9 cellular contexts compared by ENCODE assay signal in the genomic region with DNA sequence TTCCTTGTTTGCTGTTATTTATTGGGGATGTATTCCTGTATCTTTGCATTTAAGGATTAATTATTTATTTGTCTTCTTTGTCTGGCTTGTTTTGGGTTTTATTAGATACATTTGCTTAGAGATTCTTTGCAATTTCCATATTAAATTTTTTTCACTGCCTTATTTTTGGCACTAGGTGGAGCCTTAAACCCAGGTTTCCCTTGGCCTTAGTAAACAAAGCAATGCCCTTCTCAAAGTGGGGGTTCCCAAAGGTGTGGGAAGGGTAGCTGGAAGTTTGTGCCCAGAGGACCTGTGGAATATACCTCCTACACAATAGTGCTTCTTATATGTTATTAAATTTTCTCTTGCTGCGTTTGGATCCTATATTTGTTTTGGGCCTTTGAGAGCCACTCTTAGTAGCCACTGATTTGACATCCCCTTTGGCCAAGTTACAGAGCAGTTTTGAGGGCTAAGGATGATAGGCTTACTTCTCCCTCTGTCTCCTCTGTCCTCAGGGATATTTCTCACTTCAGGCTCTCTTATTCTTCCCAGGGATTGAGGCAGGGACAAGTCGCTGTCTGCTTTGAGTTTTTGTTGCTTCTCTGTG.
DNase-seq lines count a peak whose midpoint lies in the region; ATAC-seq and TF ChIP-seq lines count a peak whose summit lies in the region.
"Had no signal": no experiment of that assay in that cellular context is flagged by ENCODE, and none has a peak within 500 bp of the region (broad histone marks: within the 10 kb centered on the region; RNA-seq: fewer than 3 reads in every experiment).

No MANE protein-coding gene starts in this region.

- intact Hi-C loops in thyroid gland (cut with DNase I) = loop anchor here (2.0 kb wide), 1 partner anchor 213 kb away; no protein-coding TSS in a partner anchor

- peak; percentile 76 for TF ChIP-seq CTCF in LNCAP (IDR thresholded peaks at IDR 0.05)
- TF ChIP-seq CTCF in thyroid gland (IDR thresholded peaks at IDR 0.05) = peak; percentile 32 to 81 (median 62)

- WGBS in thyroid gland, 2 donors = 47 to 53% methylated on average over 2 of the region's 2 CpGs

- H3K9me3 ChIP-seq in thyroid gland = no peaks in the 10 kb centered on the region

- H3K4me3 ChIP-seq in thyroid gland (replicated peaks in 1 of 3) = no peak overlapping the region

- H3K9me3 Mint-ChIP-seq in activated CD4-positive, alpha-beta T cell treated with anti-CD3 and anti-CD28 coated beads, Interleukin-2, amount 10 ng/mL, durations not matched to agents 7 days and 5 days = no peaks in the 10 kb centered on the region
- H3K9me3 Mint-ChIP-seq in activated CD8-positive, alpha-beta T cell treated with anti-CD3 and anti-CD28 coated beads, Interleukin-2, amount 10 ng/mL, durations not matched to agents 7 days and 5 days (ENCODE audit: insufficient read depth) = no peaks in the 10 kb centered on the region
- H3K9me3 Mint-ChIP-seq: activated naive CD4-positive, alpha-beta T cell treated with anti-CD3 and anti-CD28 coated beads, Interleukin-2, amount 50 U/mL, for 24 hours had no signal

- no peak for TF ChIP-seq POLR2A in thyroid gland (IDR thresholded peaks at IDR 0.05)

- POLR2A ChIA-PET in activated CD4-positive, alpha-beta T cell treated with anti-CD3 and anti-CD28 coated beads, Interleukin-2, amount 10 ng/mL, durations not matched to agents 7 days and 5 days (lab: Charles Lee) = no interaction called here
- POLR2A ChIA-PET in activated CD8-positive, alpha-beta T cell treated with anti-CD3 and anti-CD28 coated beads, Interleukin-2, amount 10 ng/mL, durations not matched to agents 7 days and 5 days (lab: Charles Lee) = no interaction called here

- H3K4me3 Mint-ChIP-seq in activated CD4-positive, alpha-beta T cell treated with anti-CD3 and anti-CD28 coated beads, Interleukin-2, amount 10 ng/mL, durations not matched to agents 7 days and 5 days = no peak overlapping the region
- H3K4me3 Mint-ChIP-seq in activated CD8-positive, alpha-beta T cell treated with anti-CD3 and anti-CD28 coated beads, Interleukin-2, amount 10 ng/mL, durations not matched to agents 7 days and 5 days = no peak overlapping the region
- H3K4me3 Mint-ChIP-seq: activated naive CD4-positive, alpha-beta T cell treated with anti-CD3 and anti-CD28 coated beads, Interleukin-2, amount 50 U/mL, for 24 hours had no signal

- H3K27me3 ChIP-seq in thyroid gland = no peaks in the 10 kb centered on the region

- H3K27ac Mint-ChIP-seq in activated CD4-positive, alpha-beta T cell treated with anti-CD3 and anti-CD28 coated beads, Interleukin-2, amount 10 ng/mL, durations not matched to agents 7 days and 5 days = peak overlapping the region; percentile 7
- H3K27ac Mint-ChIP-seq in activated CD8-positive, alpha-beta T cell treated with anti-CD3 and anti-CD28 coated beads, Interleukin-2, amount 10 ng/mL, durations not matched to agents 7 days and 5 days = no peak overlapping the region
- H3K27ac Mint-ChIP-seq: activated naive CD4-positive, alpha-beta T cell treated with anti-CD3 and anti-CD28 coated beads, Interleukin-2, amount 50 U/mL, for 24 hours had no signal

- H3K27me3 Mint-ChIP-seq in activated CD4-positive, alpha-beta T cell treated with anti-CD3 and anti-CD28 coated beads, Interleukin-2, amount 10 ng/mL, durations not matched to agents 7 days and 5 days = no peaks in the 10 kb centered on the region
- H3K27me3 Mint-ChIP-seq in activated CD8-positive, alpha-beta T cell treated with anti-CD3 and anti-CD28 coated beads, Interleukin-2, amount 10 ng/mL, durations not matched to agents 7 days and 5 days (ENCODE audit: low read depth) = no peaks in the 10 kb centered on the region
- H3K27me3 Mint-ChIP-seq: activated naive CD4-positive, alpha-beta T cell treated with anti-CD3 and anti-CD28 coated beads, Interleukin-2, amount 50 U/mL, for 24 hours had no signal

- H3K4me1 ChIP-seq in thyroid gland = no peaks in the 10 kb centered on the region

- H3K36me3 ChIP-seq in thyroid gland = no peaks in the 10 kb centered on the region

- H3K27ac ChIP-seq in thyroid gland = no peak overlapping the region

- no peaks in the 10 kb centered on the region for H3K36me3 Mint-ChIP-seq in activated CD4-positive, alpha-beta T cell treated with anti-CD3 and anti-CD28 coated beads, Interleukin-2, amount 10 ng/mL, durations not matched to agents 7 days and 5 days (ENCODE audit: low read depth)
- no peaks in the 10 kb centered on the region for H3K36me3 Mint-ChIP-seq in activated CD8-positive, alpha-beta T cell treated with anti-CD3 and anti-CD28 coated beads, Interleukin-2, amount 10 ng/mL, durations not matched to agents 7 days and 5 days (ENCODE audit: low read depth)
- H3K36me3 Mint-ChIP-seq: activated naive CD4-positive, alpha-beta T cell treated with anti-CD3 and anti-CD28 coated beads, Interleukin-2, amount 50 U/mL, for 24 hours had no signal

- CTCF ChIA-PET in activated CD4-positive, alpha-beta T cell treated with anti-CD3 and anti-CD28 coated beads, Interleukin-2, amount 10 ng/mL, durations not matched to agents 7 days and 5 days (lab: Charles Lee) = no interaction called here
- CTCF ChIA-PET in activated CD8-positive, alpha-beta T cell treated with anti-CD3 and anti-CD28 coated beads, Interleukin-2, amount 10 ng/mL, durations not matched to agents 7 days and 5 days (lab: Charles Lee) = interaction anchor here (0.7 to 1.5 kb wide), 3 partner anchors 206 to 342 kb away, joined by 3 to 8 read pairs (median 3); no protein-coding TSS in a partner anchor

- no peaks in the 10 kb centered on the region for H3K4me1 Mint-ChIP-seq in activated CD4-positive, alpha-beta T cell treated with anti-CD3 and anti-CD28 coated beads, Interleukin-2, amount 10 ng/mL, durations not matched to agents 7 days and 5 days
- H3K4me1 Mint-ChIP-seq in activated CD8-positive, alpha-beta T cell treated with anti-CD3 and anti-CD28 coated beads, Interleukin-2, amount 10 ng/mL, durations not matched to agents 7 days and 5 days (ENCODE audit: low read depth) = no peaks in the 10 kb centered on the region
- H3K4me1 Mint-ChIP-seq: activated naive CD4-positive, alpha-beta T cell treated with anti-CD3 and anti-CD28 coated beads, Interleukin-2, amount 50 U/mL, for 24 hours had no signal

- DNase-seq in activated CD4-positive, alpha-beta T cell treated with anti-CD3 and anti-CD28 coated beads, Interleukin-2, amount 10 ng/mL, durations not matched to agents 7 days and 5 days = peak; percentile 25
- DNase-seq in activated CD4-positive, alpha-beta T cell treated with anti-CD3 and anti-CD28 coated beads for 48 hours = no peak
- no peak for DNase-seq in activated CD8-positive, alpha-beta T cell treated with anti-CD3 and anti-CD28 coated beads, Interleukin-2, amount 10 ng/mL, durations not matched to agents 7 days and 5 days
- peak; percentile 41 for DNase-seq in iPS-NIHi11 (ENCODE audit: low spot score)
- DNase-seq in thyroid gland = no peak
- DNase-seq in activated CD8-positive, alpha-beta memory T cell treated with anti-CD3 and anti-CD28 coated beads, Interleukin-2, amount 50 U/mL, for 48 hours = no peak

- ATAC-seq in activated CD8-positive, alpha-beta T cell treated with anti-CD3 and anti-CD28 coated beads, Interleukin-2, amount 10 ng/mL, durations not matched to agents 7 days and 5 days = peak; percentile 39
- ATAC-seq in GM18520 (IDR thresholded peaks at IDR 0.05; ENCODE audit: unreplicated experiment) = no peak

Comparison
In these comparisons a context has a peak if more than half of its experiments do, and no peak if none do; other contexts are left out.
1. DNase-seq: peak in activated CD4-positive, alpha-beta T cell treated with anti-CD3 and anti-CD28 coated beads, Interleukin-2, amount 10 ng/mL, durations not matched to agents 7 days and 5 days (single experiment) and iPS-NIHi11 (single experiment); none in activated CD4-positive, alpha-beta T cell treated with anti-CD3 and anti-CD28 coated beads for 48 hours (single experiment), activated CD8-positive, alpha-beta T cell treated with anti-CD3 and anti-CD28 coated beads, Interleukin-2, amount 10 ng/mL, durations not matched to agents 7 days and 5 days (single experiment), thyroid gland (0 of 2) and activated CD8-positive, alpha-beta memory T cell treated with anti-CD3 and anti-CD28 coated beads, Interleukin-2, amount 50 U/mL, for 48 hours (single experiment).